In the genomic region with DNA sequence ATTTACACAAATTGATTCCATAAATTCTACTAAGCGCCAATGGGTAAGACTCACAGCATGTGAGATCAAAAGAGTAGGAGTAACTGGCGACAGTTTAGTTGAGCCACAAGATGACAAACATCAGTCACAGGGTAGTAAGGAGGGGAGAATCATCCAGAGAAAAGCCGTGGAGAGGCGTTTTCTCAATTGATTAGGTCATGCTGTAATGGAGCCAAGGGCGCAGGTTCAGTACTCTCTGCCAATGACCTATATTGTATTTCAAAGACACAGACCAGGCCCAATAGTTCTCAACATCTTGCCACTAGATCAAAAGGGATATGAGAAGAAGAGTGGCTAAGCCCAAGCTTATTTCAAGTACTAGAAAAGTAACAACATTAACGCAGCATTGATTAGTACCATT, we compare ENCODE assay signal across 29 cellular contexts.
"Had no signal": no experiment of that assay in that cellular context is flagged by ENCODE, and none has a peak within 500 bp of the region (broad histone marks: within the 10 kb centered on the region; RNA-seq: fewer than 3 reads in every experiment).

No MANE protein-coding gene starts in this region.

- H3K4me3 Mint-ChIP-seq: activated CD4-positive, alpha-beta memory T cell treated with anti-CD3 and anti-CD28 coated beads, Interleukin-2, amount 10 ng/mL, durations not matched to agents 7 days and 5 days; activated CD4-positive, alpha-beta T cell treated with anti-CD3 and anti-CD28 coated beads, Interleukin-2, amount 10 ng/mL, durations not matched to agents 7 days and 5 days; activated naive CD4-positive, alpha-beta T cell treated with anti-CD3 and anti-CD28 coated beads, Interleukin-2, amount 50 U/mL, for 24 hours; activated naive CD8-positive, alpha-beta T cell treated with anti-CD3 and anti-CD28 coated beads for 36 hours; activated naive CD8-positive, alpha-beta T cell treated with anti-CD3 and anti-CD28 coated beads, Interleukin-2, amount 50 U/mL, for 24 hours; activated T-cell treated with anti-CD3 and anti-CD28 coated beads, Interleukin-2, amount 50 U/mL, for 24 hours; activated T-helper 17 cell treated with anti-CD3 and anti-CD28 coated beads, Interleukin-2, amount 50 U/mL, for 72 hours; effector memory CD8-positive, alpha-beta T cell had no signal

- H3K27me3 ChIP-seq: adrenal gland, body of pancreas, esophagus muscularis mucosa, heart left ventricle had no signal

- H3K4me3 ChIP-seq: adrenal gland, body of pancreas, esophagus muscularis mucosa, heart left ventricle had no signal

- ATAC-seq: activated naive CD8-positive, alpha-beta T cell treated with anti-CD3 and anti-CD28 coated beads, Interleukin-2, amount 50 U/mL, for 24 hours; activated T-helper 17 cell treated with anti-CD3 and anti-CD28 coated beads, Interleukin-2, amount 50 U/mL, for 72 hours; effector memory CD8-positive, alpha-beta T cell; heart left ventricle had no signal

- H3K4me1 ChIP-seq: adrenal gland, body of pancreas, heart left ventricle had no signal

- H3K27ac Mint-ChIP-seq: activated CD4-positive, alpha-beta memory T cell treated with anti-CD3 and anti-CD28 coated beads, Interleukin-2, amount 10 ng/mL, durations not matched to agents 7 days and 5 days; activated CD4-positive, alpha-beta T cell treated with anti-CD3 and anti-CD28 coated beads, Interleukin-2, amount 10 ng/mL, durations not matched to agents 7 days and 5 days; activated naive CD4-positive, alpha-beta T cell treated with anti-CD3 and anti-CD28 coated beads, Interleukin-2, amount 50 U/mL, for 24 hours; activated naive CD8-positive, alpha-beta T cell treated with anti-CD3 and anti-CD28 coated beads for 36 hours; activated naive CD8-positive, alpha-beta T cell treated with anti-CD3 and anti-CD28 coated beads, Interleukin-2, amount 50 U/mL, for 24 hours; activated T-cell treated with anti-CD3 and anti-CD28 coated beads, Interleukin-2, amount 50 U/mL, for 24 hours; activated T-helper 17 cell treated with anti-CD3 and anti-CD28 coated beads, Interleukin-2, amount 50 U/mL, for 72 hours; effector memory CD8-positive, alpha-beta T cell had no signal

- H3K27ac ChIP-seq: adrenal gland, esophagus muscularis mucosa, heart left ventricle had no signal

- H3K9me3 ChIP-seq: adrenal gland, body of pancreas, esophagus muscularis mucosa, heart left ventricle had no signal

- DNase-seq: activated CD4-positive, alpha-beta memory T cell treated with anti-CD3 and anti-CD28 coated beads, Interleukin-2, amount 10 ng/mL, durations not matched to agents 7 days and 5 days; activated CD4-positive, alpha-beta T cell treated with anti-CD3 and anti-CD28 coated beads for 1 hour; activated CD4-positive, alpha-beta T cell treated with anti-CD3 and anti-CD28 coated beads for 4 hours; activated CD4-positive, alpha-beta T cell treated with anti-CD3 and anti-CD28 coated beads, Interleukin-2, amount 10 ng/mL, durations not matched to agents 7 days and 5 days; activated CD4-positive, alpha-beta T cell treated with anti-CD3 and anti-CD28 coated beads, Interleukin-2, amount 50 U/mL, for 4 hours; activated CD8-positive, alpha-beta memory T cell treated with anti-CD3 and anti-CD28 coated beads, Interleukin-2, amount 50 U/mL, for 48 hours; activated effector memory CD4-positive, alpha-beta T cell treated with Interleukin-2 at 50 U/mL for 16 hours; activated gamma-delta T cell treated with Interleukin-2 at 50 U/mL for 16 hours; activated naive CD4-positive, alpha-beta T cell treated with Interleukin-2 at 50 U/mL for 16 hours; activated naive CD8-positive, alpha-beta T cell treated with anti-CD3 and anti-CD28 coated beads for 36 hours; activated naive CD8-positive, alpha-beta T cell treated with anti-CD3 and anti-CD28 coated beads, Interleukin-2, amount 50 U/mL, for 24 hours; activated T-cell treated with anti-CD3 and anti-CD28 coated beads for 4 hours; activated T-cell treated with anti-CD3 and anti-CD28 coated beads, Interleukin-2, amount 50 U/mL, for 24 hours; adrenal gland; amygdala; aorta; caudate nucleus; cortex of kidney; dermis blood vessel endothelial cell; effector CD4-positive, alpha-beta T cell; effector memory CD8-positive, alpha-beta T cell; erythroblast; foreskin fibroblast; heart left ventricle; T-helper 2 cell had no signal

- H3K4me1 Mint-ChIP-seq: activated CD4-positive, alpha-beta memory T cell treated with anti-CD3 and anti-CD28 coated beads, Interleukin-2, amount 10 ng/mL, durations not matched to agents 7 days and 5 days; activated CD4-positive, alpha-beta T cell treated with anti-CD3 and anti-CD28 coated beads, Interleukin-2, amount 10 ng/mL, durations not matched to agents 7 days and 5 days; activated naive CD4-positive, alpha-beta T cell treated with anti-CD3 and anti-CD28 coated beads, Interleukin-2, amount 50 U/mL, for 24 hours; activated naive CD8-positive, alpha-beta T cell treated with anti-CD3 and anti-CD28 coated beads for 36 hours; activated T-helper 17 cell treated with anti-CD3 and anti-CD28 coated beads, Interleukin-2, amount 50 U/mL, for 72 hours had no signal

- H3K9me3 Mint-ChIP-seq: activated CD4-positive, alpha-beta memory T cell treated with anti-CD3 and anti-CD28 coated beads, Interleukin-2, amount 10 ng/mL, durations not matched to agents 7 days and 5 days; activated CD4-positive, alpha-beta T cell treated with anti-CD3 and anti-CD28 coated beads, Interleukin-2, amount 10 ng/mL, durations not matched to agents 7 days and 5 days; activated naive CD4-positive, alpha-beta T cell treated with anti-CD3 and anti-CD28 coated beads, Interleukin-2, amount 50 U/mL, for 24 hours; activated naive CD8-positive, alpha-beta T cell treated with anti-CD3 and anti-CD28 coated beads for 36 hours; activated naive CD8-positive, alpha-beta T cell treated with anti-CD3 and anti-CD28 coated beads, Interleukin-2, amount 50 U/mL, for 24 hours; activated T-cell treated with anti-CD3 and anti-CD28 coated beads, Interleukin-2, amount 50 U/mL, for 24 hours; activated T-helper 17 cell treated with anti-CD3 and anti-CD28 coated beads, Interleukin-2, amount 50 U/mL, for 72 hours; effector memory CD8-positive, alpha-beta T cell had no signal

- H3K36me3 ChIP-seq: adrenal gland, esophagus muscularis mucosa, heart left ventricle had no signal

- H3K27me3 Mint-ChIP-seq: activated CD4-positive, alpha-beta memory T cell treated with anti-CD3 and anti-CD28 coated beads, Interleukin-2, amount 10 ng/mL, durations not matched to agents 7 days and 5 days; activated CD4-positive, alpha-beta T cell treated with anti-CD3 and anti-CD28 coated beads, Interleukin-2, amount 10 ng/mL, durations not matched to agents 7 days and 5 days; activated naive CD4-positive, alpha-beta T cell treated with anti-CD3 and anti-CD28 coated beads, Interleukin-2, amount 50 U/mL, for 24 hours; activated naive CD8-positive, alpha-beta T cell treated with anti-CD3 and anti-CD28 coated beads for 36 hours; activated naive CD8-positive, alpha-beta T cell treated with anti-CD3 and anti-CD28 coated beads, Interleukin-2, amount 50 U/mL, for 24 hours; activated T-cell treated with anti-CD3 and anti-CD28 coated beads, Interleukin-2, amount 50 U/mL, for 24 hours; activated T-helper 17 cell treated with anti-CD3 and anti-CD28 coated beads, Interleukin-2, amount 50 U/mL, for 72 hours; effector memory CD8-positive, alpha-beta T cell had no signal
